In genomic region chr11:60326955-60327354, GRCh38 we compare ENCODE assay signal across 19 cellular contexts. TPM values are rescaled to one million over a fixed set of nuclear protein-coding genes. Genes with fewer than 3 reads are reported as not detected.
DNase-seq lines count a peak whose midpoint lies in the region; ATAC-seq and TF ChIP-seq lines count a peak whose summit lies in the region.
"Had no signal": no experiment of that assay in that cellular context is flagged by ENCODE, and none has a peak within 500 bp of the region (broad histone marks: within the 10 kb centered on the region; RNA-seq: fewer than 3 reads in every experiment).

TSS of gene MS4A6E (plus strand) at chr11:60327255. CDS start at chr11:60334896, 7,641 bp downstream.

- H4K5ac ChIP-seq in mesendoderm (ENCODE audit: low read length) = no peak within 1 kb of the TSS

- no peak within 1 kb of the TSS for H3K4me2 ChIP-seq in mesendoderm (ENCODE audit: low read length)
- H3K4me2 ChIP-seq: BLaER1 treated with 17β-estradiol and CSF1 and Interleukin-3, amounts not matched to agents 10 nM and 100 nM had no signal

- H3K9ac ChIP-seq in mesendoderm (ENCODE audit: low read length) = no peak within 1 kb of the TSS
- H3K9ac ChIP-seq: BLaER1 treated with 17β-estradiol and CSF1 and Interleukin-3, amounts not matched to agents 10 nM and 100 nM had no signal

- no CpG with 5 or more reads among the region's 1 CpG for WGBS in mesendoderm (ENCODE audit: extremely low coverage, insufficient coverage, low lambda C conversion rate)
- 81 to 100% methylated on average over 1 of the region's 1 CpG for WGBS in testis, 2 donors

- H3K27ac ChIP-seq in mesendoderm (ENCODE audit: low read depth, low read length) = no peak within 1 kb of the TSS
- no peak within 1 kb of the TSS for H3K27ac ChIP-seq in testis
- H3K27ac ChIP-seq: BLaER1 treated with 17β-estradiol and CSF1 and Interleukin-3, amounts not matched to agents 10 nM and 100 nM; C4-2B had no signal

- DNase-seq in M059J (ENCODE audit: low read depth) (no peak), mesendoderm (no peak), testis (no peak), epidermal melanocyte (ENCODE audit: insufficient read length, low spot score) (no peak)
- no peak for DNase-seq in activated effector memory CD4-positive, alpha-beta T cell treated with anti-CD3 and anti-CD28 coated beads, Interleukin-2, amount 50 U/mL, for 16 hours
- DNase-seq: 8988T; ACHN; BE2C; Caco-2; Calu3; CD4-positive, alpha-beta T cell; CD8-positive, alpha-beta T cell; DMS79 treated with DMSO at 0.1 percent for 48 hours; GF-D8 had no signal

- no peaks in the 10 kb centered on the region for H3K79me2 ChIP-seq in mesendoderm (ENCODE audit: control insufficient read depth, insufficient read depth, low read length)

- TF ChIP-seq CTCF in testis (IDR thresholded peaks at IDR 0.05) = no peak

- ATAC-seq in HG03565 (IDR thresholded peaks at IDR 0.05; ENCODE audit: unreplicated experiment) = no peak
- ATAC-seq: CD8-positive, alpha-beta T cell had no signal

- peak within 1 kb of the TSS; percentile 45 for H2BK120ac ChIP-seq in mesendoderm (ENCODE audit: low read depth, low read length)

- no peak within 1 kb of the TSS for H3K4ac ChIP-seq in mesendoderm (ENCODE audit: low read depth, low read length)

- no peaks in the 10 kb centered on the region for H3K79me1 ChIP-seq in mesendoderm (ENCODE audit: low read length)

- H3K4me1 ChIP-seq in mesendoderm (ENCODE audit: control insufficient read depth, low read depth, low read length) = no peaks in the 10 kb centered on the region
- no peaks in the 10 kb centered on the region for H3K4me1 ChIP-seq in testis
- H3K4me1 ChIP-seq: BE2C, Caco-2 had no signal

- no peak within 1 kb of the TSS for H3K56ac ChIP-seq in mesendoderm (ENCODE audit: low read length)

- intact Hi-C loops in testis (cut with DNase I; ENCODE audit: low total_unique reads) = no loop called here

- H3K36me3 ChIP-seq in mesendoderm (ENCODE audit: control insufficient read depth, insufficient read depth, low read length) (no peaks in the 10 kb centered on the region), testis (ENCODE audit: low read depth, missing control alignments) (no peaks in the 10 kb centered on the region)
- H3K36me3 ChIP-seq: BE2C had no signal

- H2AK5ac ChIP-seq in mesendoderm (ENCODE audit: low read length) = no peak within 1 kb of the TSS

- no peak within 1 kb of the TSS for H2BK15ac ChIP-seq in mesendoderm (replicated peaks; ENCODE audit: low read depth)

- H3K18ac ChIP-seq in mesendoderm (ENCODE audit: low read length) = no peak within 1 kb of the TSS

- H3K27me3 ChIP-seq in mesendoderm (ENCODE audit: insufficient read depth, low read length, poor library complexity) = no peaks in the 10 kb centered on the region
- H3K27me3 ChIP-seq in testis = no peaks in the 10 kb centered on the region
- H3K27me3 ChIP-seq: BE2C; BLaER1 treated with 17β-estradiol and CSF1 and Interleukin-3, amounts not matched to agents 10 nM and 100 nM had no signal

- H3K4me3 ChIP-seq in mesendoderm (ENCODE audit: low read length) (no peak within 1 kb of the TSS), testis (no peak within 1 kb of the TSS)
- H3K4me3 ChIP-seq: BLaER1 treated with 17β-estradiol and CSF1 and Interleukin-3, amounts not matched to agents 10 nM and 100 nM had no signal

- H2BK5ac ChIP-seq in mesendoderm (ENCODE audit: low read length) = no peak within 1 kb of the TSS

- no peak within 1 kb of the TSS for H3K23ac ChIP-seq in mesendoderm (ENCODE audit: low read length)

- no peak within 1 kb of the TSS for H4K8ac ChIP-seq in mesendoderm (ENCODE audit: low read depth, low read length)

- TF ChIP-seq POLR2A in testis (IDR thresholded peaks at IDR 0.05) = no peak

- H3K9me3 ChIP-seq in testis = no peaks in the 10 kb centered on the region
- H3K9me3 ChIP-seq: BE2C had no signal

RNA-seq across cellular contexts. Expression of gene MS4A6E, which starts in this region (rescaled TPM):
- 25.8 and 38.5 TPM in 2 replicates for total RNA-seq in M059J (2014; rRNA removed; shearing (Covaris generic))
- polyA plus RNA-seq in mesendoderm (2013, experiment 1 of 2) = 0.11 TPM
- 0.15 TPM for polyA plus RNA-seq in mesendoderm (2013, experiment 2 of 2)
- total RNA-seq in testis = 10 to 100 TPM; 31.4 to 75.4 TPM
- polyA plus RNA-seq in testis (ENCODE audit: insufficient read depth, low read depth, low replicate concordance) = 167 TPM
- total RNA-seq: A673; Caco-2; Calu3; CD4-positive, alpha-beta T cell; CD8-positive, alpha-beta T cell had no signal
- polyA plus RNA-seq: AG04450 had no signal
